In the genomic region with DNA sequence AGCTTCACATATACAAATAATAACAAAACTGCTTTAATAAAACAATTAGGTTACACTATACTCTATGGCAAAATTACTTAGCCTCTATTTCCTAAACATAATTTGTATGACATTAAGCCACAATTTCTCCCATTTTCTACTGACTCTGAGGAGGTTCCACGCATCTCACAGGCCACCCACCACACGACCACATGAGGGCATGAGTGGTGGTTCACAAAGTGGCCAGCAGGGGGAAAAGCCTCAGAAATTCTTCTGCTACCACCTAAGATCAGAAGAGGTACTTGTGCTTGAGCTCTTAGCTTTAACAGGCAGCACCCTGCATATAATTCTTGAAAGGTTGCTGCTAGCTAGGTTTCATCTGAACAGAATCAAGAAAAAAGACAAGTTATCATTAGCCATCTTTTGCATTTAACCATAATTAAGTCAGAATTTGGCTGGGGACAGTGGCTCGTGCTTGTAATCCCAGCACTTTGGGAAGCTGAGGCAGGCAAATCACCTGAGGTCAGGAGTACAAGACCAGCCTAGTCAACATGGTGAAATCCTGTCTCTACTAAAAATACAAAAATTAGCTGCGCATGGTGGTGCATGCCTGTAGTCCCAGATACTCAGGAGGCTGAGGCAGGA, we compare ENCODE assay signal across 1 cellular context.
A peak's percentile ranks its signal among the peaks of the same experiment; 100 is the strongest.
TF ChIP-seq lines count a peak whose summit lies in the region.

No MANE protein-coding gene starts in this region.

TF ChIP-seq in GM12878, 131 proteins besides CTCF, POLR2A, EP300 and RAD21 (continued from another document):
- TF ChIP-seq, protein P1, sequence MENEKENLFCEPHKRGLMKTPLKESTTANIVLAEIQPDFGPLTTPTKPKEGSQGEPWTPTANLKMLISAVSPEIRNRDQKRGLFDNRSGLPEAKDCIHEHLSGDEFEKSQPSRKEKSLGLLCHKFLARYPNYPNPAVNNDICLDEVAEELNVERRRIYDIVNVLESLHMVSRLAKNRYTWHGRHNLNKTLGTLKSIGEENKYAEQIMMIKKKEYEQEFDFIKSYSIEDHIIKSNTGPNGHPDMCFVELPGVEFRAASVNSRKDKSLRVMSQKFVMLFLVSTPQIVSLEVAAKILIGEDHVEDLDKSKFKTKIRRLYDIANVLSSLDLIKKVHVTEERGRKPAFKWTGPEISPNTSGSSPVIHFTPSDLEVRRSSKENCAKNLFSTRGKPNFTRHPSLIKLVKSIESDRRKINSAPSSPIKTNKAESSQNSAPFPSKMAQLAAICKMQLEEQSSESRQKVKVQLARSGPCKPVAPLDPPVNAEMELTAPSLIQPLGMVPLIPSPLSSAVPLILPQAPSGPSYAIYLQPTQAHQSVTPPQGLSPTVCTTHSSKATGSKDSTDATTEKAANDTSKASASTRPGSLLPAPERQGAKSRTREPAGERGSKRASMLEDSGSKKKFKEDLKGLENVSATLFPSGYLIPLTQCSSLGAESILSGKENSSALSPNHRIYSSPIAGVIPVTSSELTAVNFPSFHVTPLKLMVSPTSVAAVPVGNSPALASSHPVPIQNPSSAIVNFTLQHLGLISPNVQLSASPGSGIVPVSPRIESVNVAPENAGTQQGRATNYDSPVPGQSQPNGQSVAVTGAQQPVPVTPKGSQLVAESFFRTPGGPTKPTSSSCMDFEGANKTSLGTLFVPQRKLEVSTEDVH (IDR thresholded peaks at IDR 0.05; ENCODE audit: low read depth, partially characterized antibody) = no peak
- TF ChIP-seq NFIC (IDR thresholded peaks at IDR 0.05; ENCODE audit: low read depth, low read length) (no peak), SMAD1 (IDR thresholded peaks at IDR 0.05; ENCODE audit: low read depth, partially characterized antibody) (no peak), TAF1 (IDR thresholded peaks at IDR 0.05; ENCODE audit: borderline replicate concordance, low read depth, low read length) (no peak), ZNF24 (IDR thresholded peaks at IDR 0.05) (no peak), FOXK2 (IDR thresholded peaks at IDR 0.05) (no peak), SMC3 (IDR thresholded peaks at IDR 0.05; ENCODE audit: borderline replicate concordance, low read length) (peak; percentile 74), SIN3A (IDR thresholded peaks at IDR 0.05; ENCODE audit: low read depth, low read length) (no peak; the same call in 1 of the 2 replicates), CBFB (IDR thresholded peaks at IDR 0.05; ENCODE audit: low read depth) (no peak)
- TF ChIP-seq, protein P2, sequence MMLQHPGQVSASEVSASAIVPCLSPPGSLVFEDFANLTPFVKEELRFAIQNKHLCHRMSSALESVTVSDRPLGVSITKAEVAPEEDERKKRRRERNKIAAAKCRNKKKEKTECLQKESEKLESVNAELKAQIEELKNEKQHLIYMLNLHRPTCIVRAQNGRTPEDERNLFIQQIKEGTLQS (IDR thresholded peaks at IDR 0.05; ENCODE audit: borderline replicate concordance, extremely low read depth, low read depth, low read length) = no peak; the same call in 1 of the 2 replicates
